Comparison of ENCODE assay signal across 2 cellular contexts in the genomic region with DNA sequence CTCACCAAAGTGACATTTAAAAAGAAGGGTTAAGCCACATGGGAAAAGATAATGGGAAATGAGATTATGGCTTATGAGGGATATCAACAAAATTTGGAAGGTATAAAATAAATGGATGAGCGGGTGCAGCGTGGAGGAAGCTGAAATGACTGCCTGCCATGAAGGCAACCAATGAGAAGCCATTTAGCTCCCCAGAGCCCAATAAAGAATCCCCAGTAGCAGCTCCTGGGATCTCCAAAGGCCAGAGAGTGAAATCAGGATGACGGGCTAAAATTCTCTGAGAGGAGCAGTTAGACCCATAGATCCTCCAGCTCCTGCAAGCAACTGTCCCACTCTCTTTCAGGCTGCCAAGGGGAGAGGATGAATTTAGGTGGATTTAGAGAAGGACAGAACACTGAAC.
TF ChIP-seq lines count a peak whose summit lies in the region.

No MANE protein-coding gene starts in this region.

TF ChIP-seq in HepG2, 621 proteins besides CTCF, POLR2A, EP300 and RAD21:
- TF ChIP-seq EZH2 (conservative IDR thresholded peaks at IDR 0.05; ENCODE audit: low read depth, low read length), result peak; percentile 52; the same call in 1 of the 2 replicates
- TF ChIP-seq ZBTB3 (CRISPR knock-in tag; IDR thresholded peaks at IDR 0.05; ENCODE audit: borderline replicate concordance, low read depth), result no peak

TF ChIP-seq in H1, 55 proteins besides CTCF, POLR2A, EP300 and RAD21:
- TF ChIP-seq, protein P1, sequence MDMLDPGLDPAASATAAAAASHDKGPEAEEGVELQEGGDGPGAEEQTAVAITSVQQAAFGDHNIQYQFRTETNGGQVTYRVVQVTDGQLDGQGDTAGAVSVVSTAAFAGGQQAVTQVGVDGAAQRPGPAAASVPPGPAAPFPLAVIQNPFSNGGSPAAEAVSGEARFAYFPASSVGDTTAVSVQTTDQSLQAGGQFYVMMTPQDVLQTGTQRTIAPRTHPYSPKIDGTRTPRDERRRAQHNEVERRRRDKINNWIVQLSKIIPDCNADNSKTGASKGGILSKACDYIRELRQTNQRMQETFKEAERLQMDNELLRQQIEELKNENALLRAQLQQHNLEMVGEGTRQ (IDR thresholded peaks at IDR 0.05; ENCODE audit: low read length), result no peak
- TF ChIP-seq YY1 (IDR thresholded peaks at IDR 0.05; ENCODE audit: low read depth, low read length), result no peak
- TF ChIP-seq KDM5A (IDR thresholded peaks at IDR 0.05; ENCODE audit: low read length), result no peak
- TF ChIP-seq GTF2F1 (IDR thresholded peaks at IDR 0.05; ENCODE audit: borderline replicate concordance, low read depth, low read length), result no peak
- TF ChIP-seq TBP (IDR thresholded peaks at IDR 0.05; ENCODE audit: low read depth, low read length), result no peak
- TF ChIP-seq JUND (IDR thresholded peaks at IDR 0.05; ENCODE audit: low read length), result no peak
- TF ChIP-seq BACH1 (IDR thresholded peaks at IDR 0.05; ENCODE audit: low read length), result no peak
- TF ChIP-seq SP1 (IDR thresholded peaks at IDR 0.05; ENCODE audit: low read depth, low read length), result no peak
- TF ChIP-seq TCF12 (IDR thresholded peaks at IDR 0.05; ENCODE audit: low read depth, low read length), result no peak
- TF ChIP-seq SP2 (IDR thresholded peaks at IDR 0.05; ENCODE audit: low read length), result no peak
- TF ChIP-seq ZNF274 (IDR thresholded peaks at IDR 0.05; ENCODE audit: borderline replicate concordance, extremely low read depth, low read length), result no peak
- no peak for TF ChIP-seq MAFK (IDR thresholded peaks at IDR 0.05; ENCODE audit: low read depth, low read length)
